In genomic region chr2:137986268-137986667, GRCh38 we compare ENCODE assay signal across 1 cellular context.
A peak's percentile ranks its signal among the peaks of the same experiment; 100 is the strongest.
TF ChIP-seq lines count a peak whose summit lies in the region.

No MANE protein-coding gene starts in this region.

TF ChIP-seq in HepG2, 621 proteins besides CTCF, POLR2A, EP300 and RAD21 (continued from another document):
- TF ChIP-seq NCOA5 (CRISPR knock-in tag; IDR thresholded peaks at IDR 0.05): no peak
- TF ChIP-seq AHDC1 (CRISPR knock-in tag; IDR thresholded peaks at IDR 0.05; ENCODE audit: borderline replicate concordance): no peak
- no peak for TF ChIP-seq ZNF644 (CRISPR knock-in tag; IDR thresholded peaks at IDR 0.05; ENCODE audit: low read depth)
- no peak for TF ChIP-seq ZNF780A (CRISPR knock-in tag; IDR thresholded peaks at IDR 0.05)
- no peak for TF ChIP-seq GPN1 (CRISPR knock-in tag; IDR thresholded peaks at IDR 0.05; ENCODE audit: borderline replicate concordance)
- TF ChIP-seq POLR2AphosphoS5 (IDR thresholded peaks at IDR 0.05; ENCODE audit: low read depth, low read length): peak; percentile 11; the same call in 1 of the 2 replicates
- no peak for TF ChIP-seq ZNF263 (CRISPR knock-in tag; IDR thresholded peaks at IDR 0.05)
TF ChIP-seq in HepG2: peak in this region for 2.
